9 cellular contexts compared by ENCODE assay signal in the genomic region with DNA sequence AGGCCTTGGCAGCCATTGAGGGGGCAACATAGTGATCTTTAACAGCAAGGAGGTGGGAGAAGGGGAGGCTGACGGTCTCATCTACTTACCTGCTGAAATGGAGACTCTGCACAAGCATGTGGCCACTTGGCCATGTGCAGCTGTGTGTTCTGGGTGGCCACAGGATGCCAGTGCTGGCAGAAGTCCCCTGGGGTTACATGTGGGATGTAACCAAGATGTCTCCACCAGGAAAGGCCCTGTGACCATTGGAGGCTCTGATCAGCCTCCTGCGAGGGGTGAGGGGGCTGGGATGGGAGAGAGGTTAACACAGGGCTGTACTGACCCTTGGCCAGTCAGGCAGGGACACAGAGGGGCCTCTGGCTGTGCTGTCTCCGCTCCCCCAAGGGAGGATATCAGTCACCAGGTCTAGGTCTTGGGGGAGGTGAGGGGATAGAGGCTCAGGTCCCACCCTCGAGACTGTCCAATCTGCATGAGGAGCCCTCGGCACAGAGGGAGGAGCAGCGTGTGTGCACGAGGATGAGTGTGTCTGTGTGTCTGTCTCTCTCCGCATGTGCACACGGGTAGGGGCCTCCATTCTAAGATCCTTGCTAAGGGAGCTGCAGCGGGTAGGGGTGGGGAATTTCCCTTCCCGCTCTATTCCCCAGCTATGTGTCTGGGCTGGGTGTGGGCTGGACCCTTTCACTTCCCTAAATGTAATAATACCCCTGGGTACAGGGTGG. TPM values are rescaled to one million over a fixed set of nuclear protein-coding genes. Genes with fewer than 3 reads are reported as not detected.
DNase-seq lines count a peak whose midpoint lies in the region; ATAC-seq and TF ChIP-seq lines count a peak whose summit lies in the region.
"Had no signal": no experiment of that assay in that cellular context is flagged by ENCODE, and none has a peak within 500 bp of the region (broad histone marks: within the 10 kb centered on the region; RNA-seq: fewer than 3 reads in every experiment).

No MANE protein-coding gene starts in this region.

- peaks cover 38% of the 10 kb centered on the region for H3K4me1 Mint-ChIP-seq in memory B cell
- no peaks in the 10 kb centered on the region for H3K4me1 Mint-ChIP-seq in glutamatergic neuron (ENCODE audit: low read depth, unreplicated experiment)

- H3K27me3 Mint-ChIP-seq in memory B cell, result no peaks in the 10 kb centered on the region
- no peaks in the 10 kb centered on the region for H3K27me3 Mint-ChIP-seq in glutamatergic neuron (ENCODE audit: unreplicated experiment)

- no peak for TF ChIP-seq CTCF in glutamatergic neuron (IDR thresholded peaks at IDR 0.05; ENCODE audit: partially characterized antibody, unreplicated experiment)

- peaks cover 15% of the 10 kb centered on the region for H3K36me3 Mint-ChIP-seq in memory B cell
- H3K36me3 Mint-ChIP-seq in glutamatergic neuron (ENCODE audit: unreplicated experiment), result peaks cover 6% of the 10 kb centered on the region

- peak overlapping the region; percentile 70 for H3K4me3 Mint-ChIP-seq in memory B cell
- H3K4me3 Mint-ChIP-seq in glutamatergic neuron (ENCODE audit: unreplicated experiment), result no peak overlapping the region

- H3K27ac Mint-ChIP-seq in memory B cell (peak overlapping the region; percentile 69), glutamatergic neuron (ENCODE audit: unreplicated experiment) (no peak overlapping the region)

- DNase-seq in memory B cell (ENCODE audit: low spot score in 2 of 2), result peak; percentile 55 to 73
- no peak for DNase-seq in T-helper 9 cell
- DNase-seq in NCI-H2107 (lab: John Stamatoyannopoulos, UW), result no peak
- DNase-seq in SW480 (ENCODE audit: low spot score), result no peak
- DNase-seq in glutamatergic neuron, result no peak
- DNase-seq: NCI-H510A treated with DMSO at 0.1 percent for 48 hours had no signal

- no peaks in the 10 kb centered on the region for H3K9me3 Mint-ChIP-seq in memory B cell
- H3K9me3 Mint-ChIP-seq in glutamatergic neuron (ENCODE audit: unreplicated experiment), result peaks cover 1% of the 10 kb centered on the region

- ATAC-seq in GM18517 (IDR thresholded peaks at IDR 0.05; ENCODE audit: unreplicated experiment) (peak; percentile 86), GM21717 (IDR thresholded peaks at IDR 0.05; ENCODE audit: unreplicated experiment) (peak; percentile 94), HG03565 (IDR thresholded peaks at IDR 0.05; ENCODE audit: unreplicated experiment) (peak; percentile 84), memory B cell (ENCODE audit: low read depth) (peak; percentile 100)

RNA-seq across cellular contexts. Expression of gene PRKCD, which starts 19.5 kb away (rescaled TPM):
- 5.4 TPM for total RNA-seq in glutamatergic neuron (ENCODE audit: unreplicated experiment)

RNA-seq across cellular contexts. Expression of gene RFT1, which starts 50.2 kb away (rescaled TPM):
- total RNA-seq in glutamatergic neuron (ENCODE audit: unreplicated experiment), result 10.5 TPM

Comparison
In these comparisons a context has a peak if more than half of its experiments do, and no peak if none do; other contexts are left out.
1. DNase-seq: peak in memory B cell (2 of 2); none in T-helper 9 cell (single experiment), NCI-H2107 (single experiment), SW480 (single experiment) and glutamatergic neuron (single experiment).
2. Peak in every context shown above with its lines, with median percentiles within 50 percentile points of each other: ATAC-seq.